ENCODE assay signal across 22 cellular contexts in genomic region chr17:37160940-37161339, GRCh38.
DNase-seq lines count a peak whose midpoint lies in the region; ATAC-seq and TF ChIP-seq lines count a peak whose summit lies in the region.
"Had no signal": no experiment of that assay in that cellular context is flagged by ENCODE, and none has a peak within 500 bp of the region (broad histone marks: within the 10 kb centered on the region; RNA-seq: fewer than 3 reads in every experiment).

No MANE protein-coding gene starts in this region.

- no peaks in the 10 kb centered on the region for H3K4me1 ChIP-seq in aorta (ENCODE audit: control insufficient read depth in 1 of 2, insufficient read depth in 2 of 2, low read length in 2 of 2)
- H3K4me1 ChIP-seq in uterus, result no peaks in the 10 kb centered on the region
- H3K4me1 ChIP-seq: left ventricle myocardium inferior, pancreas, SJCRH30, upper lobe of left lung had no signal

- H3K36me3 ChIP-seq in aorta (ENCODE audit: control insufficient read depth in 1 of 2, insufficient read depth in 2 of 2, low read length in 1 of 2), result no peaks in the 10 kb centered on the region
- no peaks in the 10 kb centered on the region for H3K36me3 ChIP-seq in uterus

- DNase-seq in AG08395 (ENCODE audit: low spot score) (peak; percentile 14), HT-29 (ENCODE audit: low spot score) (peak; percentile 44), cardiac fibroblast (ENCODE audit: low read depth in 2 of 2) (peak; percentile 57 to 75), glomerular visceral epithelial cell (ENCODE audit: extremely low spot score) (peak; percentile 17), H4 (ENCODE audit: low spot score) (no peak), NCI-H187 (lab: John Stamatoyannopoulos, UW) (no peak), aorta (no peak), uterus (no peak)
- DNase-seq: activated CD4-positive, alpha-beta T cell treated with anti-CD3 and anti-CD28 coated beads, Interleukin-2, amount 10 ng/mL, durations not matched to agents 7 days and 5 days; activated naive CD8-positive, alpha-beta T cell treated with anti-CD3 and anti-CD28 coated beads for 36 hours; activated T-cell treated with anti-CD3 and anti-CD28 coated beads, Interleukin-2, amount 50 U/mL, for 4 hours; GF-D8; KG1; left ventricle myocardium inferior; NCI-H1105; NCI-H2227 treated with DMSO at 0.1 percent for 48 hours; pancreas; SJCRH30; stimulated activated naive CD4-positive, alpha-beta T cell treated with Interleukin-2 at 50 U/mL for 16 hours; T1000; upper lobe of left lung had no signal

- H3K27me3 ChIP-seq in aorta (ENCODE audit: control insufficient read depth in 1 of 2, insufficient read depth in 2 of 2, low read length in 1 of 2) (no peaks in the 10 kb centered on the region), uterus (no peaks in the 10 kb centered on the region)
- H3K27me3 ChIP-seq: pancreas, SJCRH30, upper lobe of left lung had no signal

- H3K27ac ChIP-seq in aorta (ENCODE audit: low read depth in 1 of 2, low read length in 2 of 2), result no peak overlapping the region
- no peak overlapping the region for H3K27ac ChIP-seq in uterus
- H3K27ac ChIP-seq: left ventricle myocardium inferior, pancreas, SJCRH30, upper lobe of left lung had no signal

- no peak for TF ChIP-seq CTCF in cardiac fibroblast (IDR thresholded peaks at IDR 0.05; ENCODE audit: low read depth, low read length)
- TF ChIP-seq CTCF in uterus (IDR thresholded peaks at IDR 0.05), result no peak

- intact Hi-C loops in aorta (cut with DNase I), result loop anchor here in 1 of 2 donors (5.0 kb wide), 1 partner anchor 34 kb away; no protein-coding TSS in a partner anchor
- intact Hi-C loops in uterus (cut with DNase I; ENCODE audit: low total_unique reads), result no loop called here

- no peak for TF ChIP-seq POLR2A in uterus (IDR thresholded peaks at IDR 0.05)

- no peak overlapping the region for H3K4me3 ChIP-seq in cardiac fibroblast (replicated peaks in 1 of 2; ENCODE audit: low read depth in 2 of 2, low read length in 2 of 2)
- H3K4me3 ChIP-seq in aorta (ENCODE audit: low read length in 2 of 2), result no peak overlapping the region
- no peak overlapping the region for H3K4me3 ChIP-seq in uterus
- H3K4me3 ChIP-seq: left ventricle myocardium inferior, pancreas, SJCRH30, upper lobe of left lung had no signal

- no peak for ATAC-seq in aorta (ENCODE audit: low FRiP score)
- ATAC-seq: activated T-cell treated with anti-CD3 and anti-CD28 coated beads, Interleukin-2, amount 50 U/mL, for 4 hours; HCT116; pancreas had no signal

- H3K9me3 ChIP-seq in aorta (ENCODE audit: control insufficient read depth, low read length), result no peaks in the 10 kb centered on the region
- H3K9me3 ChIP-seq in uterus, result no peaks in the 10 kb centered on the region
- H3K9me3 ChIP-seq: left ventricle myocardium inferior, pancreas, SJCRH30, upper lobe of left lung had no signal

Comparison
In these comparisons a context has a peak if more than half of its experiments do, and no peak if none do; other contexts are left out.
1. DNase-seq: peak in AG08395 (single experiment), HT-29 (single experiment), cardiac fibroblast (2 of 2) and glomerular visceral epithelial cell (single experiment); none in H4 (single experiment), NCI-H187 (0 of 2), aorta (0 of 2) and uterus (0 of 2).